25 cellular contexts compared by ENCODE assay signal in the genomic region with DNA sequence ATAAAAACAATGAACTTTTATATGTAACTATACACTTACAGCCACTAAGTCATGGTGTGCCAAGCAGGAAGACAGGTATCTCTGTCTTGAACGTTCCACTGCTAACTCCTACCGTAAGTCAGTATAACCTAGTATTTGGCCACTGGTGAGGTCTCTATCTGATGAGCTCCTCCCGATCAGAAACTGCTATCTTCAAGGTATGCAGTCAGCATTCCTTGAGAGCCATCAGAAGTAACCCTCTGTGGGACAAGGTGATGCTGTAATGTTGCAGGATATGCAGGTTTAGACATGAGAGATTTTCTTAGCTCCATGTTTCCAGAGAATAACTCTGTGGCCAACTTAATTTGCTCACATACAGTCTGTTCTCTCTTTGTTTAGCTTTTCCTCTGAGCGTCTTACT.
"Had no signal": no experiment of that assay in that cellular context is flagged by ENCODE, and none has a peak within 500 bp of the region (broad histone marks: within the 10 kb centered on the region; RNA-seq: fewer than 3 reads in every experiment).

No MANE protein-coding gene starts in this region.

- H3K36me3 ChIP-seq: colonic mucosa, esophagus squamous epithelium, gastrocnemius medialis, heart right ventricle, left lung, lower lobe of right lung had no signal

- H3K9me3 ChIP-seq: colonic mucosa, esophagus squamous epithelium, gastrocnemius medialis, heart right ventricle, left lung, lower lobe of right lung, mucosa of descending colon had no signal

- H3K4me1 ChIP-seq: colonic mucosa, heart right ventricle, left lung, lower lobe of right lung had no signal

- H3K9me3 Mint-ChIP-seq: dendritic cell treated with granulocyte-macrophage colony-stimulating factor and Interleukin-4, amounts not matched to agents 40 ng/mL and 50 ng/mL, for 4 days; endodermal cell; memory B cell; mesothelial cell of epicardium had no signal

- H3K36me3 Mint-ChIP-seq: memory B cell, mesothelial cell of epicardium, naive B cell had no signal

- H3K27me3 Mint-ChIP-seq: dendritic cell treated with granulocyte-macrophage colony-stimulating factor and Interleukin-4, amounts not matched to agents 40 ng/mL and 50 ng/mL, for 4 days had no signal

- H3K4me3 ChIP-seq: colonic mucosa, esophagus squamous epithelium, gastrocnemius medialis, heart right ventricle, left lung, lower lobe of right lung, mucosa of descending colon had no signal

- DNase-seq: colonic mucosa; cortex of kidney; effector CD8-positive, alpha-beta T cell; effector memory CD8-positive, alpha-beta T cell; endodermal cell; erythroblast; esophagus squamous epithelium; foreskin fibroblast; foreskin melanocyte; gastrocnemius medialis; glutamatergic neuron; head of caudate nucleus; heart right ventricle; hippocampal formation; left cardiac atrium; left lung; left ventricle myocardium superior; lower lobe of right lung; mucosa of descending colon; naive B cell had no signal

- H3K27me3 ChIP-seq: colonic mucosa, esophagus squamous epithelium, left lung had no signal

- H3K27ac Mint-ChIP-seq: dendritic cell treated with granulocyte-macrophage colony-stimulating factor and Interleukin-4, amounts not matched to agents 40 ng/mL and 50 ng/mL, for 4 days; effector memory CD8-positive, alpha-beta T cell; endodermal cell; memory B cell; mesothelial cell of epicardium; naive B cell had no signal

- H3K27ac ChIP-seq: colonic mucosa, epithelial cell of prostate, esophagus squamous epithelium, gastrocnemius medialis, heart right ventricle, left lung, lower lobe of right lung had no signal

- H3K4me3 Mint-ChIP-seq: dendritic cell treated with granulocyte-macrophage colony-stimulating factor and Interleukin-4, amounts not matched to agents 40 ng/mL and 50 ng/mL, for 4 days; effector memory CD8-positive, alpha-beta T cell; endodermal cell; memory B cell; mesothelial cell of epicardium; naive B cell had no signal

- ATAC-seq: effector memory CD8-positive, alpha-beta T cell; esophagus mucosa; gastrocnemius medialis; heart right ventricle; left cardiac atrium; left lung; left ventricle myocardium superior; lower lobe of right lung; mucosa of descending colon had no signal
